In the genomic region with DNA sequence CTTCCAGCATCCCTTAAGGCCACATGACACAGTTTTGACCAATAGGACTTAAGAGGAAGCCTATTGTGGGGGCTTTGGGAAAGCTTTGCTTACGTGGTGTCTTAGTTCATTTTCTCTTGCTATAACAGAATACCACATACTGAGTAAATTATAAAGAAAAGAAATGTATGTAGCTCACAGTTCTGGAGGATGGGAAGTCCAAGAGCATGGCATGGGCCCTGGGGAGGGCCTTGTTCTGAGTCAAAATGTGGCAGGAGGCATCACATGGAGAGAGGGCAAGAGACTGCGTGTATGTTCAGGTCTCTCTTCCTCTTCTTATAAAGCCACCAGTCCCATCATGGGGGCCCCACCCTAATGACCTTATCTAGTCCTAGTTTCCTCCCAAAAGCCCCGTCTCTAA, we compare ENCODE assay signal across 25 cellular contexts.
DNase-seq lines count a peak whose midpoint lies in the region; ATAC-seq, FAIRE-seq and TF ChIP-seq lines count a peak whose summit lies in the region.
"Had no signal": no experiment of that assay in that cellular context is flagged by ENCODE, and none has a peak within 500 bp of the region (broad histone marks: within the 10 kb centered on the region; RNA-seq: fewer than 3 reads in every experiment).

No MANE protein-coding gene starts in this region.

- H2AFZ ChIP-seq in GM23338 (peak overlapping the region; percentile 18; the same call in 1 of the 2 replicates), OCI-LY1 (ENCODE audit: low read length) (no peak overlapping the region), GM12878 (ENCODE audit: control insufficient read depth, low read depth, low read length) (no peak overlapping the region; the same call in 1 of the 2 replicates)
- H2AFZ ChIP-seq: GM23248 had no signal

- 0 out of 2 replicates have a peak, but pooled peaks cover 4% of the 10 kb centered on the region for H3K9me2 ChIP-seq in GM23338 (ENCODE audit: insufficient read depth)
- H3K9me2 ChIP-seq in OCI-LY1 (ENCODE audit: low read depth, low read length) = no peaks in the 10 kb centered on the region

- H3K9me3 Mint-ChIP-seq in GM23338 = peaks cover 11% of the 10 kb centered on the region; the same call in 1 of the 3 replicates
- peaks cover 0 to 12% (median 9%) of the 10 kb centered on the region in 9 donors for H3K9me3 Mint-ChIP-seq in naive thymus-derived CD8-positive, alpha-beta T cell

- POLR2A ChIA-PET in GM12878 (lab: Charles Lee) = interaction anchor here (15.5 kb wide), 1 partner anchor 71 kb away, joined by 240 read pairs; a partner anchor contains a TSS
- POLR2A ChIA-PET in naive thymus-derived CD8-positive, alpha-beta T cell (lab: Charles Lee) = no interaction called here

- no peak overlapping the region for H3K27ac Mint-ChIP-seq in GM23338
- H3K27ac Mint-ChIP-seq in naive thymus-derived CD8-positive, alpha-beta T cell = no peak overlapping the region
- H3K27ac Mint-ChIP-seq: CD8-positive, alpha-beta T cell had no signal

- TF ChIP-seq POLR2A in GM12878 (IDR thresholded peaks at IDR 0.05; ENCODE audit: low read depth, low read length) = no peak

- no peaks in the 10 kb centered on the region for H3F3A ChIP-seq in GM23338 (replicated peaks; ENCODE audit: low read depth)
- 0 out of 2 replicates have a peak, but pooled peaks cover 13% of the 10 kb centered on the region for H3F3A ChIP-seq in OCI-LY1 (ENCODE audit: insufficient read depth, low read length)

- SMC1A ChIA-PET in GM12878 (lab: Charles Lee; ENCODE audit: uncharacterized antibody, unreplicated experiment) = interaction anchor here (0.8 to 19.8 kb wide), 17 partner anchors 10 to 202 kb away, joined by 3 to 283 read pairs (median 7); a partner anchor contains a TSS

- H3K27me3 Mint-ChIP-seq in GM23338 (ENCODE audit: insufficient read depth, low read depth, poor library complexity) = peaks cover 7% of the 10 kb centered on the region
- peaks cover 4 to 15% (median 8%) of the 10 kb centered on the region in 5 donors for H3K27me3 Mint-ChIP-seq in naive thymus-derived CD8-positive, alpha-beta T cell

- H3K79me2 ChIP-seq in GM23338 (replicated peaks; ENCODE audit: insufficient read depth) (no peaks in the 10 kb centered on the region), OCI-LY1 (ENCODE audit: insufficient read depth, low read length) (no peaks in the 10 kb centered on the region), GM12878 (ENCODE audit: control insufficient read depth, insufficient read depth, low read length) (no peaks in the 10 kb centered on the region)

- no peaks in the 10 kb centered on the region for H3K27me3 ChIP-seq in GM23338 (ENCODE audit: insufficient read depth)
- H3K27me3 ChIP-seq in OCI-LY1 (ENCODE audit: insufficient read depth, low read length) = no peaks in the 10 kb centered on the region
- no peaks in the 10 kb centered on the region for H3K27me3 ChIP-seq in GM12878 (replicated peaks in 1 of 2; ENCODE audit: control insufficient read depth in 2 of 2, insufficient read depth in 2 of 2, low read length in 1 of 2)

- RAD21 ChIA-PET in GM12878 (lab: Charles Lee; ENCODE audit: unreplicated experiment) = interaction anchor here (1.5 to 15.3 kb wide), 4 partner anchors 31 to 190 kb away, joined by 4 to 395 read pairs (median 78); a partner anchor contains a TSS

- 77% methylated on average over 3 of the region's 3 CpGs for WGBS in GM12878 (ENCODE audit: insufficient coverage, insufficient replicate concordance, low lambda C conversion rate, missing lambda C conversion rate)

- no peak for FAIRE-seq in GM12878 (lab: Jason Lieb, UNC)
- FAIRE-seq: GM18507 had no signal

- no TSS peak for BruUV-seq in GM12878 (replicated peaks; lab: Mats Ljungman, UMichigan)

- H3K9ac ChIP-seq in OCI-LY1 (ENCODE audit: low read length) (no peak overlapping the region), GM12878 (ENCODE audit: control insufficient read depth, insufficient read depth, low read length) (no peak overlapping the region)
- H3K9ac ChIP-seq: GM23248 had no signal

- TF ChIP-seq RAD21 in GM12878 (IDR thresholded peaks at IDR 0.05; ENCODE audit: insufficient read depth, low read depth, low read length) = no peak

- H3K4me1 Mint-ChIP-seq in GM23338 = peaks cover 20% of the 10 kb centered on the region
- H3K4me1 Mint-ChIP-seq in naive thymus-derived CD8-positive, alpha-beta T cell = peaks cover 0 to 54% (median 6%) of the 10 kb centered on the region in 4 donors

- CTCF ChIA-PET in GM12878 (lab: Yijun Ruan, JAX) = interaction anchor here (0.6 to 7.3 kb wide), 4 partner anchors 32 to 203 kb away, joined by 3 to 87 read pairs (median 7); a partner anchor contains a TSS

- in situ Hi-C loops in GM12878 (cut with MboI) = no loop called here

- no peak for TF ChIP-seq EP300 in GM12878 (IDR thresholded peaks at IDR 0.05; ENCODE audit: borderline replicate concordance in 1 of 2, control insufficient read depth in 1 of 2, low read depth in 2 of 2, low read length in 2 of 2)

- H3K27ac ChIP-seq in GM23338 (ENCODE audit: low read depth) = no peak overlapping the region
- H3K27ac ChIP-seq in OCI-LY1 (ENCODE audit: low read depth, low read length, poor library complexity, severe bottlenecking) = peak overlapping the region; percentile 99
- peak overlapping the region; percentile 96; the same call in 1 of the 2 replicates for H3K27ac ChIP-seq in GM12878 (ENCODE audit: control insufficient read depth, insufficient read depth)
- H3K27ac ChIP-seq: GM23248, RWPE1 had no signal

- no peak for DNase-seq in GM23338 (ENCODE audit: low spot score)
- DNase-seq in GM12878 (ENCODE audit: low read depth, low spot score) = no peak
- no peak for DNase-seq in naive thymus-derived CD8-positive, alpha-beta T cell
- no peak for DNase-seq in DMS53 treated with DMSO at 0.1 percent for 48 hours (lab: John Stamatoyannopoulos, UW; ENCODE audit: unreplicated experiment)
- DNase-seq: Caco-2; CD8-positive, alpha-beta T cell; DMS79; GF-D8; GM23248; Karpas-422; NCI-H1105; NCI-H146; NCI-H1930; NCI-H446; NCI-H524 treated with DMSO at 0.1 percent for 48 hours; NCI-H774; NK-92 treated with Interleukin-12 subunit alpha and Interleukin-12 subunit beta, amount 100 ng/mL, for 24 hours; SHP77 treated with DMSO at 0.1 percent for 48 hours had no signal

- no peak for TF ChIP-seq CTCF in GM23338 (conservative IDR thresholded peaks at IDR 0.05; ENCODE audit: low read depth in 2 of 2)
- no peak for TF ChIP-seq CTCF in OCI-LY1 (IDR thresholded peaks at IDR 0.05; ENCODE audit: low read length)
- no peak for TF ChIP-seq CTCF in GM12878 (IDR thresholded peaks at IDR 0.05 in 2 of 3, conservative IDR thresholded peaks at IDR 0.05 in 1 of 3; ENCODE audit: control insufficient read depth in 2 of 3, extremely low read depth in 1 of 3, insufficient read depth in 1 of 3, low read depth in 3 of 3, low read length in 3 of 3)

- ATAC-seq in GM23338 (no peak), GM12878 (no peak), GM18868 (IDR thresholded peaks at IDR 0.05; ENCODE audit: unreplicated experiment) (no peak), HG02885 (IDR thresholded peaks at IDR 0.05; ENCODE audit: poor library complexity, unreplicated experiment) (no peak)
- no peak for ATAC-seq in naive thymus-derived CD8-positive, alpha-beta T cell
- ATAC-seq: CD8-positive, alpha-beta T cell; Panc1 had no signal

- H3K9me3 ChIP-seq in OCI-LY1 (ENCODE audit: low read length) (peaks cover 6% of the 10 kb centered on the region; the same call in 1 of the 2 replicates), GM12878 (replicated peaks; ENCODE audit: control insufficient read depth, insufficient read depth, low read length) (peaks cover 13% of the 10 kb centered on the region)
- H3K9me3 ChIP-seq: Caco-2, HAP-1 had no signal

- peaks cover 12% of the 10 kb centered on the region for H3K4me1 ChIP-seq in GM23338 (ENCODE audit: insufficient read depth)
- peaks cover 95% of the 10 kb centered on the region for H3K4me1 ChIP-seq in OCI-LY1 (ENCODE audit: insufficient read depth, low read length, severe bottlenecking)
- peaks cover 52% of the 10 kb centered on the region for H3K4me1 ChIP-seq in GM12878 (ENCODE audit: control insufficient read depth, insufficient read depth, low read length)

- no peaks in the 10 kb centered on the region for H3K36me3 Mint-ChIP-seq in GM23338 (ENCODE audit: low read depth)
- peaks cover 0 to 13% (median 5%) of the 10 kb centered on the region in 3 donors for H3K36me3 Mint-ChIP-seq in naive thymus-derived CD8-positive, alpha-beta T cell
- H3K36me3 Mint-ChIP-seq: CD8-positive, alpha-beta T cell had no signal

- intact Hi-C loops in GM12878 (cut with micrococcal nuclease; ENCODE audit: unreplicated experiment) = no loop called here

- H3K36me3 ChIP-seq in GM23338 (ENCODE audit: insufficient read depth) (peaks cover 5% of the 10 kb centered on the region; the same call in 1 of the 2 replicates), OCI-LY1 (ENCODE audit: insufficient read depth, low read length) (no peaks in the 10 kb centered on the region), GM12878 (ENCODE audit: control insufficient read depth in 2 of 2, insufficient read depth in 2 of 2, low read length in 1 of 2) (no peaks in the 10 kb centered on the region)
- H3K36me3 ChIP-seq: HAP-1 had no signal

- H3K4me3 ChIP-seq in GM23338 = no peak overlapping the region
- no peak overlapping the region for H3K4me3 ChIP-seq in OCI-LY1 (ENCODE audit: low read depth, low read length, poor library complexity, severe bottlenecking)
- H3K4me3 ChIP-seq in GM12878 = no peak overlapping the region
- H3K4me3 ChIP-seq: GM23248, HAP-1 had no signal

- H3K4me3 Mint-ChIP-seq in GM23338 = no peak overlapping the region
- no peak overlapping the region for H3K4me3 Mint-ChIP-seq in naive thymus-derived CD8-positive, alpha-beta T cell
- H3K4me3 Mint-ChIP-seq: CD8-positive, alpha-beta T cell had no signal

- no peaks in the 10 kb centered on the region for H4K20me1 ChIP-seq in GM23338 (replicated peaks; ENCODE audit: insufficient read depth)
- no peaks in the 10 kb centered on the region for H4K20me1 ChIP-seq in OCI-LY1 (ENCODE audit: insufficient read depth, low read length)
- no peaks in the 10 kb centered on the region for H4K20me1 ChIP-seq in GM12878 (ENCODE audit: control insufficient read depth, insufficient read depth)

- H3K4me2 ChIP-seq in GM23338 (no peak overlapping the region), OCI-LY1 (ENCODE audit: low read length) (no peak overlapping the region), GM12878 (ENCODE audit: control insufficient read depth, insufficient read depth) (no peak overlapping the region)

TF ChIP-seq in GM23338, 12 proteins besides CTCF, POLR2A, EP300 and RAD21 (continues in another document):
- no peak for TF ChIP-seq POLR2AphosphoS5 (IDR thresholded peaks at IDR 0.05; ENCODE audit: low read depth)

TF ChIP-seq in GM12878, 131 proteins besides CTCF, POLR2A, EP300 and RAD21 (continues in another document):
- TF ChIP-seq SRF (IDR thresholded peaks at IDR 0.05; ENCODE audit: low read depth in 2 of 2, low read length in 2 of 2) (0 out of 4 replicates have a peak, but pooled peaks of 1 of the 2 experiments have one; percentile 39), MTA3 (IDR thresholded peaks at IDR 0.05; ENCODE audit: borderline replicate concordance, low read length) (no peak), CHD1 (IDR thresholded peaks at IDR 0.05; ENCODE audit: low read depth, low read length) (no peak)
